In the genomic region with DNA sequence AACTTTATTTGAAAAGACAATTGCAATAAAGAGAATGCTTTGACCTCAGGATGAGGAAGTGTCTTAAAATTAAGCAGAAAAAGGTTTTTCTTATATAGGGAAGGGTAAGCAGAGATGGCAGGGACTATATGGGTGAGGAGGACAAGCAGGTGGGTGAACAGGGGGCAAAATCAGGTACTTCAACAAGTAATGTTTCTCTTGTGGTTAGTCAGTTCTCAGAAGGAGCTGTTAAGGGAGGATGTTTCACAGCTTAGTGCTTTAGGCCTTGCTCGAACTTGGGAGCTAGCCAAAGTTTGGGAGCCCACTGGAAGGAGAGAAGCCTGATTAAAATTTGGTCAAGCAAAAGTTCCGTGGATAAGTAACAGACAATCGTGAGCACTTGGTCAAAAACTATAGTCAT, we compare ENCODE assay signal across 21 cellular contexts.
"Had no signal": no experiment of that assay in that cellular context is flagged by ENCODE, and none has a peak within 500 bp of the region (broad histone marks: within the 10 kb centered on the region; RNA-seq: fewer than 3 reads in every experiment).

No MANE protein-coding gene starts in this region.

- H3K9me3 ChIP-seq: gastrocnemius medialis, lower lobe of right lung, ovary, psoas muscle, spleen, thoracic aorta, transverse colon, upper lobe of right lung, uterus had no signal

- H3K36me3 ChIP-seq: gastrocnemius medialis, lower lobe of right lung, ovary, spleen, thoracic aorta, transverse colon, upper lobe of right lung, uterus had no signal

- H3K4me3 ChIP-seq: dorsolateral prefrontal cortex, gastrocnemius medialis, lower lobe of right lung, ovary, psoas muscle, skin epidermis, spleen, thoracic aorta, transverse colon, upper lobe of right lung, uterus had no signal

- DNase-seq: dorsolateral prefrontal cortex; effector CD4-positive, alpha-beta T cell; foreskin fibroblast; gastrocnemius medialis; head of caudate nucleus; left ventricle myocardium superior; lower lobe of right lung; naive thymus-derived CD8-positive, alpha-beta T cell; nephron progenitor cell; occipital lobe; ovary; posterior cingulate gyrus; psoas muscle; right cardiac atrium; spleen; stimulated activated naive B cell treated with anti-CD40 and anti-IgM and Interleukin-4, amounts not matched to agents 10 μg/mL and 1 μg/mL and 100 μg/mL, for 72 hours; transverse colon; upper lobe of right lung; uterus had no signal

- ATAC-seq: gastrocnemius medialis; left ventricle myocardium superior; lower lobe of right lung; naive thymus-derived CD8-positive, alpha-beta T cell; psoas muscle; right cardiac atrium; stimulated activated naive B cell treated with anti-CD40 and anti-IgM and Interleukin-4, amounts not matched to agents 10 μg/mL and 1 μg/mL and 100 μg/mL, for 72 hours; upper lobe of right lung had no signal

- H3K27ac ChIP-seq: dorsolateral prefrontal cortex, gastrocnemius medialis, lower lobe of right lung, ovary, psoas muscle, skin epidermis, spleen, thoracic aorta, transverse colon, upper lobe of right lung, uterus had no signal

- H3K4me1 ChIP-seq: gastrocnemius medialis, lower lobe of right lung, psoas muscle, spleen, transverse colon, upper lobe of right lung, uterus had no signal

- H3K27me3 ChIP-seq: gastrocnemius medialis, ovary, spleen, transverse colon, upper lobe of right lung, uterus had no signal
